Comparison of ENCODE assay signal across 14 cellular contexts in the genomic region with DNA sequence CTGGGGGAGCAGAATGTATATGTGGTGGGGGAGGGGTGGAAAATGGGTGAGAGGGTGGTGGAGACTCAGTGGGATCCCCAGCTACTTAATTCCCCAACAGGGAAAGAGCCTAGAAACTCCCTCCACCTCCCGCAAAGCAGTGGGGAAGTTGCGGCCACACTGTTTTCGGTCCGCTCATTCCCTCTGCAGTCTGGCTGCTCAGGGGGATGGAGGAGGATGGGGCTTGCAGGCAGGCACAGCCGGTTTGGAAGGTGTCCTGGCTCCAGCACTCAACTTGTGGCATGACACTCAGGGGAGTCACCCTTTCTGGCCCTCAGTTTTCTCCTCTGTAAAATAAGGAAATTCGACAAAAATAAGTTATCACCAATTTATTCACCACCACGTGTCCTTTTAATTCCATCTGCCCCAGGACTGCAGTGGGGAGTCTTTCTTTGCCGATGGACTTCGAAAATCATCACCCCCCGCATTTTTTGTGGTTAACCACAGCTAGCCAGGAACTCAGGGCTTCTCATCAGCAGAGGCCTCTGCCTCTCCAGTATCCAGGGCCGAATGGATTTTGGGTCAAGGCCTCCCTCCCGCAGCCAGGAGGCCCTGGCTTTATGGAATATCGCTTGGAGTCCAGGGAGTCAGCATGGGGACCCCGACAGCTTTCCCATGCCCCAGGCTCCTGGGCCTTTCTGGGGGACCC. TPM values are rescaled to one million over a fixed set of nuclear protein-coding genes. Genes with fewer than 3 reads are reported as not detected.
DNase-seq lines count a peak whose midpoint lies in the region; ATAC-seq and TF ChIP-seq lines count a peak whose summit lies in the region.
"Had no signal": no experiment of that assay in that cellular context is flagged by ENCODE, and none has a peak within 500 bp of the region (broad histone marks: within the 10 kb centered on the region; RNA-seq: fewer than 3 reads in every experiment).

No MANE protein-coding gene starts in this region.

- H4K91ac ChIP-seq in IMR-90 (ENCODE audit: insufficient read depth, low read depth, low read length) = no peak overlapping the region; the same call in 1 of the 2 replicates
- H4K91ac ChIP-seq in neuronal stem cell (ENCODE audit: low read depth, low read length, poor library complexity) = no peak overlapping the region

- peaks cover 7% of the 10 kb centered on the region; the same call in 1 of the 2 replicates for H4K20me1 ChIP-seq in IMR-90 (ENCODE audit: insufficient read depth, low read length)

- H3K9ac ChIP-seq in IMR-90 (ENCODE audit: low read depth, low read length) (no peak overlapping the region), neuronal stem cell (ENCODE audit: low read depth, low read length, poor library complexity) (no peak overlapping the region)

- no peak overlapping the region for H2BK20ac ChIP-seq in IMR-90 (ENCODE audit: low read depth, low read length)

- H3K9me3 ChIP-seq in CD4-positive, alpha-beta memory T cell (ENCODE audit: control insufficient read depth in 1 of 2, low read length in 2 of 2) = no peaks in the 10 kb centered on the region
- H3K9me3 ChIP-seq in IMR-90 (ENCODE audit: control insufficient read depth, insufficient read depth, low read length) (no peaks in the 10 kb centered on the region), neuronal stem cell (replicated peaks in 1 of 2; ENCODE audit: control insufficient read depth in 2 of 2, insufficient read depth in 1 of 2, low read depth in 1 of 2, low read length in 2 of 2) (no peaks in the 10 kb centered on the region)

- POLR2A ChIA-PET in CD4-positive, alpha-beta memory T cell (lab: Charles Lee; ENCODE audit: partially characterized antibody) = no interaction called here
- POLR2A ChIA-PET in IMR-90 (lab: Charles Lee; ENCODE audit: unreplicated experiment) = no interaction called here

- CTCF ChIA-PET in CD4-positive, alpha-beta memory T cell (lab: Charles Lee; ENCODE audit: partially characterized antibody) = no interaction called here
- CTCF ChIA-PET in IMR-90 (lab: Yijun Ruan, JAX) = no interaction called here

- H4K8ac ChIP-seq in IMR-90 (ENCODE audit: low read depth in 2 of 2, low read length in 2 of 2) (no peak overlapping the region), neuronal stem cell (ENCODE audit: low read depth, low read length) (no peak overlapping the region)

- no peak for TF ChIP-seq POLR2A in IMR-90 (IDR thresholded peaks at IDR 0.05; ENCODE audit: low read depth, low read length)

- no peak overlapping the region for H3K4me2 ChIP-seq in IMR-90 (ENCODE audit: low read depth, low read length)
- no peak overlapping the region for H3K4me2 ChIP-seq in neuronal stem cell (ENCODE audit: insufficient read depth, low read length, poor library complexity, severe bottlenecking)

- peaks cover 6% of the 10 kb centered on the region; the same call in 1 of the 2 replicates for H3K9me1 ChIP-seq in IMR-90 (ENCODE audit: insufficient read depth, low read length)

- H4K5ac ChIP-seq in IMR-90 (ENCODE audit: low read depth, low read length) = no peak overlapping the region

- H2BK5ac ChIP-seq in IMR-90 (ENCODE audit: low read depth, low read length, poor library complexity, severe bottlenecking) = no peak overlapping the region
- H2BK5ac ChIP-seq in neuronal stem cell (ENCODE audit: low read length) = no peak overlapping the region

- TF ChIP-seq CTCF in IMR-90 (conservative IDR thresholded peaks at IDR 0.05; ENCODE audit: low read depth, low read length) (no peak), choroid plexus epithelial cell (conservative IDR thresholded peaks at IDR 0.05; ENCODE audit: low read depth, low read length) (no peak)

- WGBS in IMR-90 (ENCODE audit: extremely low coverage in 2 of 2, insufficient read length in 1 of 2), 2 experiments = no CpG with 5 or more reads among the region's 14 CpGs
- no CpG with 5 or more reads among the region's 14 CpGs for WGBS in neuronal stem cell (ENCODE audit: extremely low coverage in 2 of 2, insufficient read length in 2 of 2, insufficient replicate concordance in 1 of 2), 2 donors

- no peak overlapping the region for H2BK15ac ChIP-seq in IMR-90 (ENCODE audit: low read depth, low read length)
- H2BK15ac ChIP-seq in neuronal stem cell (ENCODE audit: low read length) = no peak overlapping the region

- no peak overlapping the region for H2BK12ac ChIP-seq in neuronal stem cell (ENCODE audit: low read length)

- ATAC-seq in IMR-90 (ENCODE audit: low read depth) (no peak), HG02763 (IDR thresholded peaks at IDR 0.05; ENCODE audit: unreplicated experiment) (no peak), HG03095 (IDR thresholded peaks at IDR 0.05; ENCODE audit: unreplicated experiment) (no peak), GM21786 (IDR thresholded peaks at IDR 0.05; ENCODE audit: unreplicated experiment) (no peak)
- ATAC-seq: Panc1; stimulated activated naive CD8-positive, alpha-beta T cell treated with anti-CD3 and anti-CD28 coated beads, Interleukin-15, amount 100 ng/mL, for 72 hours had no signal

- H3K27me3 ChIP-seq in CD4-positive, alpha-beta memory T cell (ENCODE audit: insufficient read depth, low read length) = peaks cover 28% of the 10 kb centered on the region
- H3K27me3 ChIP-seq in IMR-90 (ENCODE audit: control insufficient read depth, insufficient read depth, low read length) (peaks cover 2% of the 10 kb centered on the region), neuronal stem cell (ENCODE audit: control insufficient read depth in 3 of 3, insufficient read depth in 3 of 3, low read depth in 1 of 3, low read length in 3 of 3) (peaks cover 11 to 56% (median 14%) of the 10 kb centered on the region in 3 experiments)
- H3K27me3 ChIP-seq: cardiac muscle cell had no signal

- H3K23ac ChIP-seq in IMR-90 (ENCODE audit: low read depth, low read length) = no peak overlapping the region
- H3K23ac ChIP-seq in neuronal stem cell (ENCODE audit: low read depth, low read length, poor library complexity) = no peak overlapping the region

- DNase-seq in CD4-positive, alpha-beta memory T cell = no peak
- DNase-seq in IMR-90 = peak; percentile 58
- peak; percentile 82 for DNase-seq in choroid plexus epithelial cell (ENCODE audit: low read depth)
- no peak for DNase-seq in neuronal stem cell (ENCODE audit: low spot score)
- no peak for DNase-seq in activated CD4-positive, alpha-beta T cell treated with anti-CD3 and anti-CD28 coated beads for 48 hours
- DNase-seq: stimulated activated naive CD8-positive, alpha-beta T cell treated with anti-CD3 and anti-CD28 coated beads, Interleukin-15, amount 100 ng/mL, for 72 hours had no signal

- H3K4me3 Mint-ChIP-seq in CD4-positive, alpha-beta memory T cell = peak overlapping the region in 6 of 8 donors; percentile 27 to 64 (median 40)

- no peak overlapping the region for H3K4me3 ChIP-seq in CD4-positive, alpha-beta memory T cell (ENCODE audit: low read length in 2 of 2)
- H3K4me3 ChIP-seq in IMR-90 (ENCODE audit: insufficient read depth, low read depth, low read length) (no peak overlapping the region), choroid plexus epithelial cell (ENCODE audit: low read depth, low read length) (no peak overlapping the region), neuronal stem cell (ENCODE audit: low read length in 2 of 2) (no peak overlapping the region)

- H3K14ac ChIP-seq in IMR-90 (replicated peaks; ENCODE audit: low read depth, low read length) (no peak overlapping the region), neuronal stem cell (ENCODE audit: low read length) (no peak overlapping the region)

- H3K4me1 ChIP-seq in CD4-positive, alpha-beta memory T cell (ENCODE audit: insufficient read depth, low read length) = peaks cover 25% of the 10 kb centered on the region
- peaks cover 12% of the 10 kb centered on the region for H3K4me1 ChIP-seq in IMR-90 (ENCODE audit: control insufficient read depth, insufficient read depth, low read length)
- peaks cover 7 to 25% of the 10 kb centered on the region in 2 donors for H3K4me1 ChIP-seq in neuronal stem cell (ENCODE audit: control insufficient read depth in 2 of 2, insufficient read depth in 1 of 2, low read depth in 1 of 2, low read length in 2 of 2)

- H2AFZ ChIP-seq in IMR-90 (replicated peaks; ENCODE audit: low read length, poor library complexity) (peak overlapping the region; percentile 9), neuronal stem cell (ENCODE audit: low read length) (peak overlapping the region; percentile 24)

- H3K36me3 ChIP-seq in CD4-positive, alpha-beta memory T cell (ENCODE audit: insufficient read depth, low read length) = no peaks in the 10 kb centered on the region
- H3K36me3 ChIP-seq in IMR-90 (ENCODE audit: control insufficient read depth, insufficient read depth, low read length) (no peaks in the 10 kb centered on the region; the same call in 1 of the 2 replicates), neuronal stem cell (replicated peaks in 1 of 2; ENCODE audit: control insufficient read depth in 2 of 2, insufficient read depth in 2 of 2, low read length in 2 of 2) (no peaks in the 10 kb centered on the region)
- H3K36me3 ChIP-seq: cardiac muscle cell had no signal

- H3K79me1 ChIP-seq in IMR-90 (ENCODE audit: low read depth in 1 of 2, low read length in 2 of 2) (peaks cover 2 to 16% of the 10 kb centered on the region in 2 experiments; a peak in 3 of 4 replicates), neuronal stem cell (ENCODE audit: low read depth, low read length) (no peaks in the 10 kb centered on the region)

- H3K9me3 Mint-ChIP-seq in CD4-positive, alpha-beta memory T cell = no peaks in the 10 kb centered on the region
- H3K9me3 Mint-ChIP-seq: stimulated activated naive CD8-positive, alpha-beta T cell treated with anti-CD3 and anti-CD28 coated beads, Interleukin-15, amount 100 ng/mL, for 72 hours had no signal

- intact Hi-C loops in CD4-positive, alpha-beta memory T cell (cut with micrococcal nuclease) = loop anchor here (5.0 kb wide), 1 partner anchor 58 kb away; no protein-coding TSS in a partner anchor
- intact Hi-C loops in IMR-90 (cut with micrococcal nuclease) = loop anchor here (5.0 kb wide), 1 partner anchor 88 kb away; no protein-coding TSS in a partner anchor

- H3K4ac ChIP-seq in IMR-90 (ENCODE audit: low read depth, low read length) = 0 out of 2 replicates have a peak overlapping the region, but pooled peaks have one; percentile 9
- no peak overlapping the region for H3K4ac ChIP-seq in neuronal stem cell (ENCODE audit: low read length)

- in situ Hi-C loops in IMR-90 (cut with MboI; ENCODE audit: low sequenced_read_pairs) = loop anchor here (10.0 kb wide), 2 partner anchors 105 to 335 kb away; a partner anchor contains a TSS

- no peak overlapping the region for H3K56ac ChIP-seq in IMR-90 (ENCODE audit: extremely low read depth, insufficient read depth, low read length)

- H2AK5ac ChIP-seq in IMR-90 (ENCODE audit: low read depth, low read length) = peak overlapping the region; percentile 2; the same call in 1 of the 2 replicates
- peak overlapping the region; percentile 11 for H2AK5ac ChIP-seq in neuronal stem cell (ENCODE audit: low read depth, low read length)

- no peak overlapping the region for H2BK120ac ChIP-seq in IMR-90 (ENCODE audit: low read depth, low read length)
- no peak overlapping the region for H2BK120ac ChIP-seq in neuronal stem cell (ENCODE audit: low read depth, low read length)

- peaks cover 10 to 32% (median 20%) of the 10 kb centered on the region in 4 donors for H3K4me1 Mint-ChIP-seq in CD4-positive, alpha-beta memory T cell

- peak overlapping the region; percentile 1 for H2AK9ac ChIP-seq in IMR-90 (replicated peaks; ENCODE audit: low read depth, low read length, poor library complexity)

- no peak overlapping the region for H3K27ac Mint-ChIP-seq in CD4-positive, alpha-beta memory T cell
- H3K27ac Mint-ChIP-seq: stimulated activated naive CD8-positive, alpha-beta T cell treated with anti-CD3 and anti-CD28 coated beads, Interleukin-15, amount 100 ng/mL, for 72 hours had no signal

- no peak overlapping the region for H3K27ac ChIP-seq in CD4-positive, alpha-beta memory T cell (ENCODE audit: low read depth, low read length)
- H3K27ac ChIP-seq in IMR-90 (ENCODE audit: insufficient read depth, low read length) = no peak overlapping the region
- H3K27ac ChIP-seq in neuronal stem cell (replicated peaks; ENCODE audit: low read length) = no peak overlapping the region
- H3K27ac ChIP-seq: cardiac muscle cell had no signal

- H3K27me3 Mint-ChIP-seq in CD4-positive, alpha-beta memory T cell = peaks cover 23 to 40% of the 10 kb centered on the region in 2 donors

- dilution Hi-C loops in IMR-90 (cut with HindIII; ENCODE audit: low sequenced_read_pairs, unreplicated experiment) = no loop called here

- H3K18ac ChIP-seq in IMR-90 (ENCODE audit: low read depth, low read length) (no peak overlapping the region), neuronal stem cell (ENCODE audit: low read length) (no peak overlapping the region)

- peaks cover 0 to 4% of the 10 kb centered on the region in 2 donors for H3K36me3 Mint-ChIP-seq in CD4-positive, alpha-beta memory T cell

- BruUV-seq in IMR-90 (replicated peaks; lab: Mats Ljungman, UMichigan) = no TSS peak

- no peak for TF ChIP-seq RAD21 in IMR-90 (IDR thresholded peaks at IDR 0.05; ENCODE audit: low read length)

RNA-seq across cellular contexts. Expression of a gene that starts 1.6 kb away (rescaled TPM):
- total RNA-seq in CD4-positive, alpha-beta memory T cell = under 1 TPM in 1 of 2 experiments, not detected in 1; 0.17 TPM
- polyA plus RNA-seq in CD4-positive, alpha-beta memory T cell = under 1 TPM in 1 of 2 donors, not detected in 1; 0.21 TPM
- 23.1 and 28.5 TPM in 2 replicates for total RNA-seq in IMR-90 (2012; rRNA removed)
- 94.9 and 108 TPM in 2 replicates for polyA plus RNA-seq in IMR-90 (2012; rRNA removed)
- polyA plus RNA-seq in IMR-90 (2012; cell fraction: cytosol; rRNA removed) = 64.6 and 74.8 TPM in 2 replicates
- polyA plus RNA-seq in IMR-90 (2012; cell fraction: nucleus; rRNA removed; ENCODE audit: low replicate concordance) = 18.9 and 71.3 TPM in 2 replicates
- 9.0 TPM for polyA plus RNA-seq in neuronal stem cell (2013, experiment 1 of 2)
- 8.8 TPM for polyA plus RNA-seq in neuronal stem cell (2013, experiment 2 of 2)
- total RNA-seq: T-helper 2 cell treated with Interferon-gamma antibody and Interleukin-4, amounts not matched to agents 100 ng/mL and 5 ng/mL, for 36 hours had no signal

RNA-seq across cellular contexts. Expression of a gene that starts 5.3 kb away (rescaled TPM):
- total RNA-seq in CD4-positive, alpha-beta memory T cell = not detected
- polyA plus RNA-seq in CD4-positive, alpha-beta memory T cell = not detected
- not detected in 2 replicates for total RNA-seq in IMR-90 (2012; rRNA removed)
- not detected in 2 replicates for polyA plus RNA-seq in IMR-90 (2012; rRNA removed)
- polyA plus RNA-seq in IMR-90 (2012; cell fraction: cytosol; rRNA removed) = not detected in 2 replicates
- polyA plus RNA-seq in IMR-90 (2012; cell fraction: nucleus; rRNA removed; ENCODE audit: low replicate concordance) = 0.10 TPM in 1 of 2 replicates, not detected in the other
- polyA plus RNA-seq in neuronal stem cell (2013, experiment 1 of 2) = not detected
- polyA plus RNA-seq in neuronal stem cell (2013, experiment 2 of 2) = not detected
- total RNA-seq: cardiac muscle cell; epithelial cell of proximal tubule; lung microvascular endothelial cell; T-helper 2 cell treated with Interferon-gamma antibody and Interleukin-4, amounts not matched to agents 100 ng/mL and 5 ng/mL, for 36 hours had no signal
- polyA plus RNA-seq: cardiac muscle cell had no signal

Comparison
In these comparisons a context has a peak if more than half of its experiments do, and no peak if none do; other contexts are left out.
1. DNase-seq: peak in IMR-90 (single experiment) and choroid plexus epithelial cell (single experiment); none in CD4-positive, alpha-beta memory T cell (0 of 5), neuronal stem cell (single experiment) and activated CD4-positive, alpha-beta T cell treated with anti-CD3 and anti-CD28 coated beads for 48 hours (single experiment).
2. RNA of a gene that starts 1.6 kb away (total RNA-seq): 23.1 to 28.5 TPM in IMR-90; 0.17 TPM in CD4-positive, alpha-beta memory T cell; every median in the first group is over 10 times any median in the second.